8 cellular contexts compared by ENCODE assay signal in the genomic region with DNA sequence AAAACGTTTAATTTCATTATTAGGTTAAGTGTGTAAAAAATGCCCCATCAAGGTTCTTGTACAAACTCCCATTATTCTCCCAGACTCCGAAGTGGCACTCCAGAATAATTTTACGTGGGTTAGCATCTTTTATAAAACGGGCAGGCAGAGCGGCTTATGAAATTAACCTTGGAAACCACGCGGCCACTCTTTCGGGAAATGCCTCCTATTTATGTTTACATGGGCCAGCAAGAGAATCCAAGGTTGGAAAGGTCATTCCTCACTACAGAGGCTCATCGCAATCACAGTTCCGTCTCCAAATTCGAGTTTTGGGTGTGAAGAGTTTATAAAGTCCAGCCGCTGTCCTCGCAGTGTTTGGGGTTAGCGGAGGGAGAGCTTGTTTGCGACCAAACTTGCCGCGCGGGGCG. TPM values are rescaled to one million over a fixed set of nuclear protein-coding genes. Genes with fewer than 3 reads are reported as not detected.
DNase-seq lines count a peak whose midpoint lies in the region; ATAC-seq and TF ChIP-seq lines count a peak whose summit lies in the region.

No MANE protein-coding gene starts in this region.

- peaks cover 22% of the 10 kb centered on the region for H3K4me1 ChIP-seq in Caco-2
- peaks cover 22 to 25% of the 10 kb centered on the region in 2 donors for H3K4me1 ChIP-seq in duodenal mucosa (ENCODE audit: control insufficient read depth in 1 of 2, insufficient read depth in 2 of 2, low read length in 2 of 2)
- H3K4me1 ChIP-seq in neutrophil (ENCODE audit: control insufficient read depth in 1 of 2, insufficient read depth in 1 of 2, low read depth in 1 of 2, low read length in 1 of 2), result peaks cover 48 to 50% of the 10 kb centered on the region in 2 experiments

- no peak for DNase-seq in Caco-2
- DNase-seq in MV-4-11 (lab: John Stamatoyannopoulos, UW), result peak; percentile 48
- DNase-seq in NCI-H1092 treated with DMSO at 0.1 percent for 48 hours (lab: John Stamatoyannopoulos, UW), result no peak
- DNase-seq in occipital lobe (lab: John Stamatoyannopoulos, UW), result no peak
- DNase-seq in NCI-H774 (lab: John Stamatoyannopoulos, UW), result no peak

- no peak for TF ChIP-seq CTCF in Caco-2 (IDR thresholded peaks at IDR 0.05; ENCODE audit: insufficient read depth in 1 of 2, low read depth in 1 of 2, low read length in 1 of 2, severe bottlenecking in 1 of 2, unreplicated experiment in 1 of 2)
- TF ChIP-seq CTCF in neutrophil (IDR thresholded peaks at IDR 0.05), result no peak

- peak overlapping the region; percentile 97 for H3K27ac Mint-ChIP-seq in Caco-2 (ENCODE audit: unreplicated experiment)

- H3K27me3 ChIP-seq in Caco-2 (replicated peaks; ENCODE audit: control insufficient read depth, insufficient read depth, low read length) (no peaks in the 10 kb centered on the region), duodenal mucosa (ENCODE audit: control insufficient read depth in 1 of 2, insufficient read depth in 2 of 2, low read length in 2 of 2) (no peaks in the 10 kb centered on the region), neutrophil (no peaks in the 10 kb centered on the region)

- TSS peak; percentile 95 for BruUV-seq in Caco-2 (replicated peaks; lab: Mats Ljungman, UMichigan)

- CTCF ChIA-PET in Caco-2 (lab: Charles Lee), result interaction anchor here (0.6 to 3.9 kb wide), 12 partner anchors 15 to 325 kb away, joined by 4 to 49 read pairs (median 7); no protein-coding TSS in a partner anchor

- H3K27ac ChIP-seq in duodenal mucosa (ENCODE audit: low read depth, low read length), result peak overlapping the region; percentile 93
- H3K27ac ChIP-seq in neutrophil, result peak overlapping the region; percentile 89

- H3K9me3 Mint-ChIP-seq in Caco-2 (ENCODE audit: unreplicated experiment), result no peaks in the 10 kb centered on the region

- H3K27me3 Mint-ChIP-seq in Caco-2 (ENCODE audit: insufficient read depth, unreplicated experiment), result no peaks in the 10 kb centered on the region

- H3K4me3 ChIP-seq in Caco-2 (ENCODE audit: low read depth, low read length) (peak overlapping the region; percentile 59), duodenal mucosa (ENCODE audit: low read depth in 1 of 2, low read length in 2 of 2) (peak overlapping the region; percentile 73 to 77), neutrophil (ENCODE audit: low read depth in 1 of 2, low read length in 1 of 2) (peak overlapping the region; percentile 75 to 99)

- ATAC-seq in HG03571 (IDR thresholded peaks at IDR 0.05; ENCODE audit: unreplicated experiment), result no peak

- POLR2A ChIA-PET in Caco-2 (lab: Charles Lee), result interaction anchor here (0.6 to 2.6 kb wide), 25 partner anchors 10 to 873 kb away, joined by 3 to 35 read pairs (median 5); partner anchors contain the start of gene AFG3L2

- H3K9ac ChIP-seq in duodenal mucosa (ENCODE audit: low read depth in 1 of 2, low read length in 2 of 2), result peak overlapping the region; percentile 68 to 73

- H3K4me1 Mint-ChIP-seq in Caco-2 (ENCODE audit: low read depth, unreplicated experiment), result no peaks in the 10 kb centered on the region

- H3K36me3 Mint-ChIP-seq in Caco-2 (ENCODE audit: insufficient read depth, unreplicated experiment), result peaks cover 12% of the 10 kb centered on the region

- peak overlapping the region; percentile 92 for H3K4me3 Mint-ChIP-seq in Caco-2 (ENCODE audit: unreplicated experiment)

- intact Hi-C loops in Caco-2 (cut with micrococcal nuclease; ENCODE audit: unreplicated experiment), result loop anchor here (1.0 to 2.0 kb wide), 3 partner anchors 42 to 129 kb away; partner anchors contain the start of gene CHMP1B

- H3K36me3 ChIP-seq in Caco-2 (ENCODE audit: control insufficient read depth, insufficient read depth, low read length), result no peaks in the 10 kb centered on the region
- no peaks in the 10 kb centered on the region for H3K36me3 ChIP-seq in duodenal mucosa (ENCODE audit: control insufficient read depth in 1 of 2, insufficient read depth in 2 of 2, low read length in 2 of 2)
- no peaks in the 10 kb centered on the region for H3K36me3 ChIP-seq in neutrophil

- H3K9me3 ChIP-seq in Caco-2 (no peaks in the 10 kb centered on the region), duodenal mucosa (ENCODE audit: control insufficient read depth in 1 of 2, low read length in 2 of 2) (no peaks in the 10 kb centered on the region), neutrophil (no peaks in the 10 kb centered on the region)

RNA-seq across cellular contexts. Expression of gene IMPA2, which starts 1.2 kb away (rescaled TPM):
- total RNA-seq in Caco-2 (2022) (66.1 and 79.9 TPM in 2 replicates), occipital lobe (6.1 TPM)
